ENCODE assay signal across 26 cellular contexts in the genomic region with DNA sequence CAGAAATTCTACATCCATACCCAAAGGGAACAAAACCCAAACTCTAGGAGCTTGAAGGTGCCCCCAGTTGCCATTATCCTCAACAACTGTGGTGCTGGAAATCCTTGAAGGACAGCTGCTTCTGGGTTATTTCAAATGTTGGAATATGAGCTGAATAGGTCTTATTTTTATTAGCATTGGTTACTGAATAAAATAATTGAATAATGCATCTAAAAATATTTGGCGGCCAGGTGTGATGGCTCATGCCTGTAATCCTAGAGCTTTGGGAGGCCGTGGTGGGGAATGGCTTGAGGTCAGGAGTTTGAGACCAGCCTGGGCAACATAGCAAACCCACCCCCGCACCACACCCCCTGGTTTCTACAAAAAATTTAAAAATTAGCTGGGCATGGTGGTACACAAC. TPM values are rescaled to one million over a fixed set of nuclear protein-coding genes. Genes with fewer than 3 reads are reported as not detected.
"Had no signal": no experiment of that assay in that cellular context is flagged by ENCODE, and none has a peak within 500 bp of the region (broad histone marks: within the 10 kb centered on the region; RNA-seq: fewer than 3 reads in every experiment).

No MANE protein-coding gene starts in this region.

- H3K27ac ChIP-seq: brain microvascular endothelial cell, coronary artery, esophagus squamous epithelium, gastroesophageal sphincter, WERI-Rb-1 had no signal

- ATAC-seq: activated CD4-positive, CD25-positive, alpha-beta regulatory T cell treated with anti-CD3 and anti-CD28 coated beads, Interleukin-2, amount 50 U/mL, for 24 hours; activated CD8-positive, alpha-beta T cell treated with anti-CD3 and anti-CD28 coated beads for 36 hours; activated T-cell treated with anti-CD3 and anti-CD28 coated beads, Interleukin-2, amount 50 U/mL, for 4 hours; activated T-helper 17 cell treated with anti-CD3 and anti-CD28 coated beads, Interleukin-2, amount 50 U/mL, for 72 hours; gastroesophageal sphincter; T-helper 17 cell had no signal

- H3K27me3 ChIP-seq: brain microvascular endothelial cell had no signal

- H3K4me3 ChIP-seq: coronary artery, dorsolateral prefrontal cortex, esophagus squamous epithelium, gastroesophageal sphincter had no signal

- DNase-seq: activated B cell treated with CpG ODN at 0.5 μM for 24 hours; activated CD4-positive, alpha-beta T cell treated with anti-CD3 and anti-CD28 coated beads for 48 hours; activated CD4-positive, alpha-beta T cell treated with anti-CD3 and anti-CD28 coated beads, Interleukin-2, amount 50 U/mL, for 1 hour; activated CD4-positive, alpha-beta T cell treated with anti-CD3 and anti-CD28 coated beads, Interleukin-2, amount 50 U/mL, for 48 hours; activated CD8-positive, alpha-beta memory T cell treated with anti-CD3 and anti-CD28 coated beads for 24 hours; activated CD8-positive, alpha-beta T cell treated with anti-CD3 and anti-CD28 coated beads for 36 hours; activated effector memory CD4-positive, alpha-beta T cell treated with Interleukin-2 at 50 U/mL for 16 hours; activated gamma-delta T cell treated with Interleukin-2 at 50 U/mL for 16 hours; activated naive CD4-positive, alpha-beta T cell treated with anti-CD3 and anti-CD28 coated beads, Interleukin-2, amount 50 U/mL, for 16 hours; activated naive CD4-positive, alpha-beta T cell treated with Interleukin-2 at 50 U/mL for 16 hours; activated T-cell treated with anti-CD3 and anti-CD28 coated beads, Interleukin-2, amount 50 U/mL, for 4 hours; effector memory CD4-positive, alpha-beta T cell; endodermal cell; erythroblast; esophagus squamous epithelium; foreskin melanocyte; T-helper 1 cell; T-helper 17 cell; T1000; WERI-Rb-1 had no signal

- H3K36me3 ChIP-seq: esophagus squamous epithelium, gastroesophageal sphincter, WERI-Rb-1 had no signal

- H3K9me3 ChIP-seq: esophagus squamous epithelium, gastroesophageal sphincter had no signal

- H3K4me1 ChIP-seq: gastroesophageal sphincter had no signal

RNA-seq across cellular contexts. Expression of gene PAMR1, which starts 10.9 kb away (rescaled TPM):
- total RNA-seq: activated B cell treated with CpG ODN at 0.5 μM for 24 hours; activated CD8-positive, alpha-beta T cell treated with anti-CD3 and anti-CD28 coated beads for 36 hours; activated T-cell treated with anti-CD3 and anti-CD28 coated beads, Interleukin-2, amount 50 U/mL, for 4 hours; activated T-helper 17 cell treated with anti-CD3 and anti-CD28 coated beads, Interleukin-2, amount 50 U/mL, for 72 hours; T-helper 17 cell had no signal
